2 cellular contexts compared by ENCODE assay signal in genomic region chr3:88957751-88958452, GRCh38.
A peak's percentile ranks its signal among the peaks of the same experiment; 100 is the strongest.
TF ChIP-seq lines count a peak whose summit lies in the region.

No MANE protein-coding gene starts in this region.

TF ChIP-seq in IMR-90, 13 proteins besides CTCF, POLR2A, EP300 and RAD21:
- TF ChIP-seq, protein P1, sequence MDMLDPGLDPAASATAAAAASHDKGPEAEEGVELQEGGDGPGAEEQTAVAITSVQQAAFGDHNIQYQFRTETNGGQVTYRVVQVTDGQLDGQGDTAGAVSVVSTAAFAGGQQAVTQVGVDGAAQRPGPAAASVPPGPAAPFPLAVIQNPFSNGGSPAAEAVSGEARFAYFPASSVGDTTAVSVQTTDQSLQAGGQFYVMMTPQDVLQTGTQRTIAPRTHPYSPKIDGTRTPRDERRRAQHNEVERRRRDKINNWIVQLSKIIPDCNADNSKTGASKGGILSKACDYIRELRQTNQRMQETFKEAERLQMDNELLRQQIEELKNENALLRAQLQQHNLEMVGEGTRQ (IDR thresholded peaks at IDR 0.05; ENCODE audit: low read depth, low read length), result no peak
- TF ChIP-seq SMC3 (IDR thresholded peaks at IDR 0.05; ENCODE audit: low read depth, low read length) (no peak), BHLHE40 (IDR thresholded peaks at IDR 0.05; ENCODE audit: low read depth, low read length) (0 out of 2 replicates have a peak, but pooled peaks have one; percentile 1), RCOR1 (IDR thresholded peaks at IDR 0.05; ENCODE audit: insufficient replicate concordance, low read length) (no peak), FOS (IDR thresholded peaks at IDR 0.05; ENCODE audit: low read depth, low read length) (peak; percentile 73), CEBPB (IDR thresholded peaks at IDR 0.05; ENCODE audit: low read depth, low read length) (no peak)

TF ChIP-seq in H1, 55 proteins besides CTCF, POLR2A, EP300 and RAD21:
- no peak for TF ChIP-seq SIN3A (conservative IDR thresholded peaks at IDR 0.05 in 1 of 2, IDR thresholded peaks at IDR 0.05 in 1 of 2; ENCODE audit: low read depth in 1 of 2, low read length in 2 of 2)
- TF ChIP-seq ATF3 (IDR thresholded peaks at IDR 0.05; ENCODE audit: insufficient read depth, low read depth, low read length), result no peak
- no peak for TF ChIP-seq KDM4A (IDR thresholded peaks at IDR 0.05; ENCODE audit: low read depth, low read length, severe bottlenecking)
- TF ChIP-seq CHD2 (IDR thresholded peaks at IDR 0.05; ENCODE audit: low read length), result no peak
- TF ChIP-seq, protein P1 (IDR thresholded peaks at IDR 0.05; ENCODE audit: low read length), result no peak
- no peak for TF ChIP-seq BRCA1 (IDR thresholded peaks at IDR 0.05; ENCODE audit: low read depth, low read length)
- TF ChIP-seq BACH1 (IDR thresholded peaks at IDR 0.05; ENCODE audit: low read length), result no peak
- no peak for TF ChIP-seq SIRT6 (IDR thresholded peaks at IDR 0.05; ENCODE audit: low read length)
- TF ChIP-seq SAP30 (IDR thresholded peaks at IDR 0.05; ENCODE audit: insufficient read depth, insufficient replicate concordance, low read length), result no peak
- TF ChIP-seq SUZ12 (IDR thresholded peaks at IDR 0.05; ENCODE audit: low read length), result no peak
- TF ChIP-seq NRF1 (IDR thresholded peaks at IDR 0.05; ENCODE audit: low read depth, low read length), result no peak
- no peak for TF ChIP-seq SIX5 (IDR thresholded peaks at IDR 0.05; ENCODE audit: low read depth, low read length)
- TF ChIP-seq CEBPB (IDR thresholded peaks at IDR 0.05; ENCODE audit: low read depth, low read length), result no peak
- no peak for TF ChIP-seq EZH2 (IDR thresholded peaks at IDR 0.05; ENCODE audit: low read depth, low read length, severe bottlenecking)
- TF ChIP-seq YY1 (IDR thresholded peaks at IDR 0.05; ENCODE audit: low read depth, low read length), result no peak
- TF ChIP-seq PHF8 (conservative IDR thresholded peaks at IDR 0.05; ENCODE audit: low read depth, low read length), result no peak
